8 cellular contexts compared by ENCODE assay signal in genomic region chr4:6987566-6987920, GRCh38. TPM values are rescaled to one million over a fixed set of nuclear protein-coding genes. Genes with fewer than 3 reads are reported as not detected.
DNase-seq lines count a peak whose midpoint lies in the region; ATAC-seq and TF ChIP-seq lines count a peak whose summit lies in the region.

No MANE protein-coding gene starts in this region.

- DNase-seq in DMS79 treated with DMSO at 0.1 percent for 48 hours (lab: John Stamatoyannopoulos, UW) (peak; percentile 3), DMS79 (lab: John Stamatoyannopoulos, UW) (no peak), immature natural killer cell (no peak), stomach (no peak), epidermal melanocyte (ENCODE audit: insufficient read length, low spot score) (no peak)

- peaks cover 85% of the 10 kb centered on the region for H3K4me1 Mint-ChIP-seq in activated naive CD8-positive, alpha-beta T cell (ENCODE audit: low read depth)
- H3K4me1 Mint-ChIP-seq in immature natural killer cell: peaks cover 54 to 68% of the 10 kb centered on the region in 2 donors

- intact Hi-C loops in stomach (cut with DNase I; ENCODE audit: low total_unique reads): loop anchor here (10.0 kb wide), 1 partner anchor 57 kb away; the partner anchor contains the start of gene TADA2B

- H3K27ac ChIP-seq in stomach: peak overlapping the region; percentile 76 to 96 (median 94)

- peak overlapping the region; percentile 65 to 83 (median 76) for H3K4me3 ChIP-seq in stomach

- H3K27me3 ChIP-seq in stomach: no peaks in the 10 kb centered on the region

- peaks cover 68 to 92% (median 86%) of the 10 kb centered on the region in 4 donors for H3K4me1 ChIP-seq in stomach

- no peaks in the 10 kb centered on the region for H3K9me3 Mint-ChIP-seq in activated naive CD8-positive, alpha-beta T cell (ENCODE audit: low read depth)
- H3K9me3 Mint-ChIP-seq in immature natural killer cell: no peaks in the 10 kb centered on the region

- TF ChIP-seq EP300 in stomach (IDR thresholded peaks at IDR 0.05): no peak

- H3K4me3 Mint-ChIP-seq in activated naive CD8-positive, alpha-beta T cell: peak overlapping the region; percentile 98
- H3K4me3 Mint-ChIP-seq in immature natural killer cell: peak overlapping the region; percentile 88 to 98 (median 92)

- 1 to 4% (median 2%) methylated on average over 16 of the region's 16 CpGs for WGBS in stomach, 5 donors

- H3K27me3 Mint-ChIP-seq in activated naive CD8-positive, alpha-beta T cell: no peaks in the 10 kb centered on the region
- peaks cover 1 to 3% (median 2%) of the 10 kb centered on the region in 3 donors for H3K27me3 Mint-ChIP-seq in immature natural killer cell (ENCODE audit: low read depth in 3 of 3)

- no peaks in the 10 kb centered on the region for H3K36me3 Mint-ChIP-seq in activated naive CD8-positive, alpha-beta T cell
- no peaks in the 10 kb centered on the region for H3K36me3 Mint-ChIP-seq in immature natural killer cell

- H3K27ac Mint-ChIP-seq in activated naive CD8-positive, alpha-beta T cell: peak overlapping the region; percentile 94
- peak overlapping the region; percentile 86 to 97 (median 93) for H3K27ac Mint-ChIP-seq in immature natural killer cell

- ATAC-seq in HG03457 (IDR thresholded peaks at IDR 0.05; ENCODE audit: unreplicated experiment) (peak; percentile 1), HG02798 (IDR thresholded peaks at IDR 0.05; ENCODE audit: poor library complexity, unreplicated experiment) (no peak)

- H3K36me3 ChIP-seq in stomach: no peaks in the 10 kb centered on the region

- H3K9me3 ChIP-seq in stomach: no peaks in the 10 kb centered on the region

- TF ChIP-seq CTCF in stomach (IDR thresholded peaks at IDR 0.05): no peak

- no peak for TF ChIP-seq POLR2A in stomach (IDR thresholded peaks at IDR 0.05)

RNA-seq across cellular contexts. Expression of gene TADA2B, which starts 55.6 kb away (rescaled TPM):
- polyA plus RNA-seq in immature natural killer cell (1 to 10 TPM; 2.1 to 3.9 (median 3.0) TPM), stomach (10 to 100 TPM in 2 of 3 donors, 1 to 10 TPM in 1; 9.0 to 13.9 (median 12.5) TPM)
- 10 to 100 TPM in 4 of 5 donors, 1 to 10 TPM in 1; 1.2 to 73.7 (median 19.3) TPM for total RNA-seq in stomach
